9 cellular contexts compared by ENCODE assay signal in the genomic region with DNA sequence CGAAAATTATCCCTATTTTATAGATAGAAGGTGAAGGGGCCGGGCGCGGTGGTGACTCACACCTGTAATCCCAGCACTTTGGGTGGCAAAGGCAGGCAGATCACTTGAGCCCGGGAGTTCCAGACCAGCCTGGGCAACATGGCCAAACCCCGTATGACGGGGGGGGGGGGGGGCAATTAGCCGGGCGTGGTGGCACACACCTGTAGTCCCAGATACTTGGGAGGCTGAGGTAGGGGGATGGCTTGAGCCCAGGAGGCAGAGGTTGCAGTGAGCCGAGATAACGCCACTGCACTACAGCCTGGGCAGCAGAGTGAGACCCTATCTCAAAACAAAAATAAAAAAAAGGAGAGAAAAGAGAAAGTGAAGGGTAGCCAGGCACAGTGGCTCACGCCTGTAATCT. TPM values are rescaled to one million over a fixed set of nuclear protein-coding genes. Genes with fewer than 3 reads are reported as not detected.
DNase-seq lines count a peak whose midpoint lies in the region; ATAC-seq, FAIRE-seq and TF ChIP-seq lines count a peak whose summit lies in the region.
"Had no signal": no experiment of that assay in that cellular context is flagged by ENCODE, and none has a peak within 500 bp of the region (broad histone marks: within the 10 kb centered on the region; RNA-seq: fewer than 3 reads in every experiment).

No MANE protein-coding gene starts in this region.

- H3K36me3 ChIP-seq in Caco-2 (ENCODE audit: control insufficient read depth, insufficient read depth, low read length) (no peaks in the 10 kb centered on the region), NT2/D1 (ENCODE audit: insufficient read depth, insufficient read length, low read length) (peaks cover 4% of the 10 kb centered on the region), endocrine pancreas (ENCODE audit: control insufficient read depth, insufficient read depth, low read length) (no peaks in the 10 kb centered on the region), ovary (no peaks in the 10 kb centered on the region), WERI-Rb-1 (peaks cover 7% of the 10 kb centered on the region)

- WGBS in ovary, 3 donors: 83 to 94% (median 87%) methylated on average over 12 of the region's 12 CpGs

- intact Hi-C loops in Caco-2 (cut with micrococcal nuclease; ENCODE audit: unreplicated experiment) (no loop called here), ovary (cut with DNase I) (loop anchor here in 1 of 4 donors (10.0 kb wide), 1 partner anchor 188 kb away; the partner anchor contains the start of gene SMAD3)

- H3K27ac Mint-ChIP-seq in Caco-2 (ENCODE audit: unreplicated experiment): peak overlapping the region; percentile 98

- H3K27ac ChIP-seq in ovary: no peak overlapping the region
- no peak overlapping the region for H3K27ac ChIP-seq in WERI-Rb-1

- TF ChIP-seq POLR2A in ovary (IDR thresholded peaks at IDR 0.05): no peak

- H3K36me3 Mint-ChIP-seq in Caco-2 (ENCODE audit: insufficient read depth, unreplicated experiment): peaks cover 12% of the 10 kb centered on the region

- TF ChIP-seq CTCF in Caco-2 (IDR thresholded peaks at IDR 0.05; ENCODE audit: insufficient read depth in 1 of 2, low read depth in 1 of 2, low read length in 1 of 2, severe bottlenecking in 1 of 2, unreplicated experiment in 1 of 2): no peak
- no peak for TF ChIP-seq CTCF in ovary (IDR thresholded peaks at IDR 0.05)
- no peak for TF ChIP-seq CTCF in WERI-Rb-1 (IDR thresholded peaks at IDR 0.05; ENCODE audit: low read depth, low read length)

- DNase-seq in Caco-2 (no peak), NT2/D1 (ENCODE audit: low read depth, low spot score) (no peak), ovary (no peak), inferior parietal cortex (ENCODE audit: extremely low spot score) (no peak), WERI-Rb-1 (no peak), urothelium cell line (ENCODE audit: low spot score) (no peak)
- DNase-seq: hypothalamus had no signal

- POLR2A ChIA-PET in Caco-2 (lab: Charles Lee): interaction anchor here (0.6 kb wide), 1 partner anchor 587 kb away, joined by 15 read pairs; no protein-coding TSS in a partner anchor

- no peak for ATAC-seq in HG03571 (IDR thresholded peaks at IDR 0.05; ENCODE audit: unreplicated experiment)

- no peak for FAIRE-seq in urothelium cell line (lab: Jason Lieb, UNC)

- H3K4me1 Mint-ChIP-seq in Caco-2 (ENCODE audit: low read depth, unreplicated experiment): peaks cover 6% of the 10 kb centered on the region

- no peaks in the 10 kb centered on the region for H3K27me3 Mint-ChIP-seq in Caco-2 (ENCODE audit: insufficient read depth, unreplicated experiment)

- TF ChIP-seq EP300 in ovary (IDR thresholded peaks at IDR 0.05): no peak

- H3K9me3 Mint-ChIP-seq in Caco-2 (ENCODE audit: unreplicated experiment): no peaks in the 10 kb centered on the region

- H3K27me3 ChIP-seq in Caco-2 (replicated peaks; ENCODE audit: control insufficient read depth, insufficient read depth, low read length) (no peaks in the 10 kb centered on the region), NT2/D1 (ENCODE audit: insufficient read depth, insufficient read length) (peaks cover 5% of the 10 kb centered on the region), endocrine pancreas (ENCODE audit: control insufficient read depth, insufficient read depth, low read length) (no peaks in the 10 kb centered on the region), ovary (no peaks in the 10 kb centered on the region), WERI-Rb-1 (ENCODE audit: insufficient read depth, low read depth, severe bottlenecking) (no peaks in the 10 kb centered on the region)

- BruUV-seq in Caco-2 (replicated peaks; lab: Mats Ljungman, UMichigan): no TSS peak

- CTCF ChIA-PET in Caco-2 (lab: Charles Lee): no interaction called here

- no peaks in the 10 kb centered on the region; the same call in 1 of the 2 replicates for H3K4me1 ChIP-seq in Caco-2
- no peaks in the 10 kb centered on the region for H3K4me1 ChIP-seq in NT2/D1 (ENCODE audit: insufficient read depth, insufficient read length)
- H3K4me1 ChIP-seq in endocrine pancreas (ENCODE audit: control insufficient read depth, insufficient read depth, low read length): peaks cover 7% of the 10 kb centered on the region
- H3K4me1 ChIP-seq in ovary (ENCODE audit: insufficient read depth): peaks cover 5% of the 10 kb centered on the region

- H3K9me3 ChIP-seq in Caco-2: no peaks in the 10 kb centered on the region
- H3K9me3 ChIP-seq in NT2/D1 (ENCODE audit: insufficient read depth, low read length): peaks cover 1% of the 10 kb centered on the region; the same call in 1 of the 2 replicates
- H3K9me3 ChIP-seq in endocrine pancreas (ENCODE audit: control insufficient read depth, low read length): no peaks in the 10 kb centered on the region
- H3K9me3 ChIP-seq in ovary: no peaks in the 10 kb centered on the region
- no peaks in the 10 kb centered on the region for H3K9me3 ChIP-seq in WERI-Rb-1 (ENCODE audit: severe bottlenecking)

- H3K4me3 ChIP-seq in Caco-2 (ENCODE audit: low read depth, low read length): peak overlapping the region; percentile 95
- peak overlapping the region; percentile 87 for H3K4me3 ChIP-seq in NT2/D1 (ENCODE audit: insufficient read length, low read depth)
- peak overlapping the region; percentile 99 for H3K4me3 ChIP-seq in endocrine pancreas (ENCODE audit: control insufficient read depth, insufficient read depth, low read length)
- H3K4me3 ChIP-seq in ovary: peak overlapping the region; percentile 81
- H3K4me3 ChIP-seq in WERI-Rb-1 (ENCODE audit: low read depth, low read length): no peak overlapping the region

- H3K4me3 Mint-ChIP-seq in Caco-2 (ENCODE audit: unreplicated experiment): peak overlapping the region; percentile 98

- H3K9ac ChIP-seq in NT2/D1 (ENCODE audit: insufficient read length, low read depth) (no peak overlapping the region), endocrine pancreas (ENCODE audit: control insufficient read depth, insufficient read depth, low read length) (no peak overlapping the region)

RNA-seq across cellular contexts. Expression of gene AAGAB, which starts 1.4 kb away (rescaled TPM):
- 64.6 and 64.9 TPM in 2 replicates for total RNA-seq in Caco-2 (2022)
- total RNA-seq in ovary: 10 to 100 TPM; 17.8 to 37.1 (median 22.8) TPM
- 10 to 100 TPM in 1 of 2 donors, 1 to 10 TPM in 1; 7.8 to 25.3 TPM for polyA plus RNA-seq in ovary

RNA-seq across cellular contexts. Expression of gene IQCH, which starts 1.5 kb away (rescaled TPM):
- 1.7 and 2.4 TPM in 2 replicates for total RNA-seq in Caco-2 (2022)
- total RNA-seq in ovary: 1 to 10 TPM in 3 of 7 donors, under 1 TPM in 4; 0.56 to 10.0 (median 0.95) TPM
- polyA plus RNA-seq in ovary: under 1 TPM; 0.54 to 0.78 TPM
